ENCODE assay signal across 10 cellular contexts in genomic region chr7:105439174-105439893, GRCh38. TPM values are rescaled to one million over a fixed set of nuclear protein-coding genes. Genes with fewer than 3 reads are reported as not detected.
DNase-seq lines count a peak whose midpoint lies in the region; ATAC-seq and TF ChIP-seq lines count a peak whose summit lies in the region.
"Had no signal": no experiment of that assay in that cellular context is flagged by ENCODE, and none has a peak within 500 bp of the region (broad histone marks: within the 10 kb centered on the region; RNA-seq: fewer than 3 reads in every experiment).

No MANE protein-coding gene starts in this region.

- peaks cover 5% of the 10 kb centered on the region for H3K4me1 Mint-ChIP-seq in activated CD4-positive, alpha-beta T cell treated with anti-CD3 and anti-CD28 coated beads for 36 hours
- peaks cover 3 to 8% of the 10 kb centered on the region in 2 donors for H3K4me1 Mint-ChIP-seq in immature natural killer cell

- CTCF ChIA-PET in activated CD4-positive, alpha-beta T cell treated with anti-CD3 and anti-CD28 coated beads for 36 hours (lab: Charles Lee), result no interaction called here
- CTCF ChIA-PET in PC-9 (lab: Charles Lee), result interaction anchor here (0.6 to 1.3 kb wide), 7 partner anchors 14 to 468 kb away, joined by 3 to 9 read pairs (median 4); partner anchors contain the start of gene RINT1

- no peak overlapping the region for H3K4me3 Mint-ChIP-seq in activated CD4-positive, alpha-beta T cell treated with anti-CD3 and anti-CD28 coated beads for 36 hours
- no peak overlapping the region for H3K4me3 Mint-ChIP-seq in immature natural killer cell
- H3K4me3 Mint-ChIP-seq: activated naive CD4-positive, alpha-beta T cell treated with anti-CD3 and anti-CD28 coated beads, Interleukin-2, amount 50 U/mL, for 24 hours had no signal

- TF ChIP-seq POLR2A in stomach (IDR thresholded peaks at IDR 0.05), result no peak

- POLR2A ChIA-PET in activated CD4-positive, alpha-beta T cell treated with anti-CD3 and anti-CD28 coated beads for 36 hours (lab: Charles Lee), result interaction anchor here (0.6 kb wide), 1 partner anchor 30 kb away, joined by 3 read pairs; no protein-coding TSS in a partner anchor
- POLR2A ChIA-PET in PC-9 (lab: Charles Lee; ENCODE audit: unreplicated experiment), result interaction anchor here (0.5 to 0.7 kb wide), 9 partner anchors 15 to 1866 kb away, joined by 3 to 4 read pairs (median 3); no protein-coding TSS in a partner anchor

- TF ChIP-seq EP300 in stomach (IDR thresholded peaks at IDR 0.05), result no peak

- TF ChIP-seq CTCF in PC-9 (conservative IDR thresholded peaks at IDR 0.05), result 0 out of 2 replicates have a peak, but pooled peaks have one; percentile 21
- TF ChIP-seq CTCF in fibroblast of pulmonary artery (IDR thresholded peaks at IDR 0.05; ENCODE audit: low read length, missing control alignments), result no peak
- TF ChIP-seq CTCF in stomach (IDR thresholded peaks at IDR 0.05), result peak in 1 of 7 experiments; percentile 10
- TF ChIP-seq CTCF in GM10266 (IDR thresholded peaks at IDR 0.05; ENCODE audit: control insufficient read depth, insufficient read depth, low read depth, missing control alignments), result no peak

- peak overlapping the region; percentile 77 for H2AFZ ChIP-seq in PC-9

- H3K27ac ChIP-seq in PC-9, result peak overlapping the region; percentile 82
- H3K27ac ChIP-seq in stomach, result peak overlapping the region in 1 of 5 donors; percentile 23
- H3K27ac ChIP-seq: right lobe of liver had no signal

- H3K27me3 ChIP-seq in PC-9 (ENCODE audit: insufficient read depth, low read depth) (no peaks in the 10 kb centered on the region), stomach (no peaks in the 10 kb centered on the region)
- H3K27me3 ChIP-seq: right lobe of liver had no signal

- no peaks in the 10 kb centered on the region for H4K20me1 ChIP-seq in PC-9 (ENCODE audit: insufficient read depth)

- no peaks in the 10 kb centered on the region for H3K9me3 ChIP-seq in PC-9 (ENCODE audit: insufficient read depth, low read depth)
- H3K9me3 ChIP-seq in stomach, result no peaks in the 10 kb centered on the region
- H3K9me3 ChIP-seq: right lobe of liver had no signal

- DNase-seq in activated CD4-positive, alpha-beta T cell treated with anti-CD3 and anti-CD28 coated beads for 36 hours, result peak; percentile 27
- DNase-seq in activated CD4-positive, alpha-beta T cell treated with anti-CD3 and anti-CD28 coated beads, Interleukin-2, amount 50 U/mL, for 4 hours, result no peak
- DNase-seq in PC-9 (peak; percentile 71 to 94), fibroblast of pulmonary artery (ENCODE audit: low read depth) (peak; percentile 73), stomach (peak; percentile 37), immature natural killer cell (no peak), GM10266 (ENCODE audit: extremely low spot score) (no peak), GOT3 (lab: John Stamatoyannopoulos, UW) (no peak)
- DNase-seq: right lobe of liver had no signal

- ATAC-seq in activated CD4-positive, alpha-beta T cell treated with anti-CD3 and anti-CD28 coated beads for 36 hours, result peak; percentile 60

- H3K4me3 ChIP-seq in PC-9 (peak overlapping the region; percentile 12; the same call in 1 of the 2 replicates), fibroblast of pulmonary artery (replicated peaks; ENCODE audit: low read depth, low read length) (no peak overlapping the region), stomach (no peak overlapping the region)
- H3K4me3 ChIP-seq: right lobe of liver had no signal

- intact Hi-C loops in activated CD4-positive, alpha-beta T cell treated with anti-CD3 and anti-CD28 coated beads for 36 hours (cut with DNase I, micrococcal nuclease), result no loop called here
- intact Hi-C loops in PC-9 (cut with micrococcal nuclease; ENCODE audit: unreplicated experiment) (loop anchor here (1.0 to 2.0 kb wide), 2 partner anchors 427 to 516 kb away; no protein-coding TSS in a partner anchor), stomach (cut with DNase I; ENCODE audit: low total_unique reads) (no loop called here)

- BruUV-seq in PC-9 (replicated peaks; lab: Mats Ljungman, UMichigan), result TSS peak; percentile 42

- H3F3A ChIP-seq in PC-9 (ENCODE audit: insufficient read depth, low read depth), result peaks cover 21% of the 10 kb centered on the region; the same call in 1 of the 2 replicates

- 76 to 86% (median 82%) methylated on average over 9 of the region's 9 CpGs for WGBS in stomach, 5 donors

- H3K36me3 Mint-ChIP-seq in activated CD4-positive, alpha-beta T cell treated with anti-CD3 and anti-CD28 coated beads for 36 hours (ENCODE audit: low read depth), result no peaks in the 10 kb centered on the region
- H3K36me3 Mint-ChIP-seq in immature natural killer cell, result no peaks in the 10 kb centered on the region
- H3K36me3 Mint-ChIP-seq: activated naive CD4-positive, alpha-beta T cell treated with anti-CD3 and anti-CD28 coated beads, Interleukin-2, amount 50 U/mL, for 24 hours had no signal

- peak overlapping the region; percentile 75 for H3K4me2 ChIP-seq in PC-9

- H3K9me2 ChIP-seq in PC-9 (ENCODE audit: insufficient read depth), result no peaks in the 10 kb centered on the region

- H3K79me2 ChIP-seq in PC-9 (ENCODE audit: low read depth), result no peaks in the 10 kb centered on the region

- no peaks in the 10 kb centered on the region for H3K27me3 Mint-ChIP-seq in activated CD4-positive, alpha-beta T cell treated with anti-CD3 and anti-CD28 coated beads for 36 hours
- H3K27me3 Mint-ChIP-seq in immature natural killer cell (ENCODE audit: low read depth in 3 of 3), result peaks cover 0 to 3% (median under 1%) of the 10 kb centered on the region in 3 donors
- H3K27me3 Mint-ChIP-seq: activated naive CD4-positive, alpha-beta T cell treated with anti-CD3 and anti-CD28 coated beads, Interleukin-2, amount 50 U/mL, for 24 hours had no signal

- H3K9me3 Mint-ChIP-seq in activated CD4-positive, alpha-beta T cell treated with anti-CD3 and anti-CD28 coated beads for 36 hours (ENCODE audit: low read depth), result no peaks in the 10 kb centered on the region
- no peaks in the 10 kb centered on the region for H3K9me3 Mint-ChIP-seq in immature natural killer cell
- H3K9me3 Mint-ChIP-seq: activated naive CD4-positive, alpha-beta T cell treated with anti-CD3 and anti-CD28 coated beads, Interleukin-2, amount 50 U/mL, for 24 hours had no signal

- H3K4me1 ChIP-seq in PC-9 (replicated peaks; ENCODE audit: insufficient read depth), result peaks cover 22% of the 10 kb centered on the region
- peaks cover 0 to 9% (median 3%) of the 10 kb centered on the region in 4 donors for H3K4me1 ChIP-seq in stomach
- H3K4me1 ChIP-seq: right lobe of liver had no signal

- peak overlapping the region; percentile 35 for H3K27ac Mint-ChIP-seq in activated CD4-positive, alpha-beta T cell treated with anti-CD3 and anti-CD28 coated beads for 36 hours
- no peak overlapping the region for H3K27ac Mint-ChIP-seq in immature natural killer cell
- H3K27ac Mint-ChIP-seq: activated naive CD4-positive, alpha-beta T cell treated with anti-CD3 and anti-CD28 coated beads, Interleukin-2, amount 50 U/mL, for 24 hours had no signal

- no peaks in the 10 kb centered on the region for H3K36me3 ChIP-seq in PC-9 (ENCODE audit: low read depth)
- no peaks in the 10 kb centered on the region for H3K36me3 ChIP-seq in stomach
- H3K36me3 ChIP-seq: right lobe of liver had no signal

RNA-seq across cellular contexts. Expression of gene SRPK2, which starts 50.6 kb away (rescaled TPM):
- total RNA-seq in activated CD4-positive, alpha-beta T cell treated with anti-CD3 and anti-CD28 coated beads for 36 hours, result 10 to 100 TPM; 42.7 to 42.9 TPM
- total RNA-seq in PC-9 (2021), result 60.6 and 66.0 TPM in 2 replicates
- total RNA-seq in stomach, result 100 to 1,000 TPM in 1 of 5 donors, 10 to 100 TPM in 4; 19.6 to 109 (median 38.5) TPM
- 10 to 100 TPM in 2 of 3 donors, 1 to 10 TPM in 1; 7.6 to 21.2 (median 13.0) TPM for polyA plus RNA-seq in stomach
- 10 to 100 TPM; 51.5 to 92.2 (median 64.1) TPM for polyA plus RNA-seq in immature natural killer cell

Comparison
In these comparisons a context has a peak if more than half of its experiments do, and no peak if none do; other contexts are left out.
1. DNase-seq: peak in activated CD4-positive, alpha-beta T cell treated with anti-CD3 and anti-CD28 coated beads for 36 hours (single experiment), PC-9 (2 of 2), fibroblast of pulmonary artery (single experiment) and stomach (single experiment); none in activated CD4-positive, alpha-beta T cell treated with anti-CD3 and anti-CD28 coated beads, Interleukin-2, amount 50 U/mL, for 4 hours (0 of 2), immature natural killer cell (0 of 3), GM10266 (single experiment) and GOT3 (single experiment).